8 cellular contexts compared by ENCODE assay signal in genomic region chr16:72008424-72009216, GRCh38. TPM values are rescaled to one million over a fixed set of nuclear protein-coding genes. Genes with fewer than 3 reads are reported as not detected.
DNase-seq lines count a peak whose midpoint lies in the region; ATAC-seq, FAIRE-seq and TF ChIP-seq lines count a peak whose summit lies in the region.

TSS of gene DHODH (plus strand) at chr16:72008744. CDS start at chr16:72008765, 21 bp downstream.

- H3K27ac ChIP-seq in WERI-Rb-1 (peak within 1 kb of the TSS; percentile 76), smooth muscle cell (ENCODE audit: low read depth) (no peak within 1 kb of the TSS)

- 1% methylated on average over 57 of the region's 57 CpGs for WGBS in smooth muscle cell (ENCODE audit: low lambda C conversion rate)

- H3K4me2 ChIP-seq in smooth muscle cell, result peak within 1 kb of the TSS; percentile 91

- H3K27me3 ChIP-seq in WERI-Rb-1 (ENCODE audit: insufficient read depth, low read depth, severe bottlenecking) (no peaks in the 10 kb centered on the region), bronchial epithelial cell (ENCODE audit: control insufficient read depth, insufficient read depth, low read length) (no peaks in the 10 kb centered on the region), smooth muscle cell (ENCODE audit: low read depth) (no peaks in the 10 kb centered on the region)

- H4K20me1 ChIP-seq in smooth muscle cell (ENCODE audit: low read depth), result no peaks in the 10 kb centered on the region

- in situ Hi-C loops in GM18951 (cut with MboI; ENCODE audit: low sequenced_read_pairs, unreplicated experiment), result no loop called here

- peaks cover 4% of the 10 kb centered on the region for H3K4me1 ChIP-seq in smooth muscle cell (ENCODE audit: low read depth)

- H3K36me3 ChIP-seq in WERI-Rb-1 (peaks cover 10% of the 10 kb centered on the region), bronchial epithelial cell (ENCODE audit: control insufficient read depth, insufficient read depth, low read length) (peaks cover 1% of the 10 kb centered on the region), smooth muscle cell (ENCODE audit: low read depth) (no peaks in the 10 kb centered on the region)

- peak within 1 kb of the TSS; percentile 88 for H2AFZ ChIP-seq in smooth muscle cell (ENCODE audit: low read depth)

- 0 out of 2 replicates have a peak, but pooled peaks have one; percentile 9 for TF ChIP-seq CTCF in WERI-Rb-1 (IDR thresholded peaks at IDR 0.05; ENCODE audit: low read depth, low read length)
- TF ChIP-seq CTCF in bronchial epithelial cell (IDR thresholded peaks at IDR 0.05; ENCODE audit: insufficient read depth, low read length, severe bottlenecking), result no peak
- no peak for TF ChIP-seq CTCF in smooth muscle cell (IDR thresholded peaks at IDR 0.05; ENCODE audit: borderline replicate concordance, insufficient read depth, poor library complexity, severe bottlenecking)

- H3F3A ChIP-seq in smooth muscle cell (ENCODE audit: low read depth), result no peaks in the 10 kb centered on the region

- ATAC-seq in HG03175 (IDR thresholded peaks at IDR 0.05; ENCODE audit: unreplicated experiment), result peak; percentile 99

- peak within 1 kb of the TSS; percentile 75 for H3K4me3 ChIP-seq in WERI-Rb-1 (ENCODE audit: low read depth, low read length)
- H3K4me3 ChIP-seq in bronchial epithelial cell (ENCODE audit: low read depth, low read length), result peak within 1 kb of the TSS; percentile 99
- H3K4me3 ChIP-seq in smooth muscle cell, result peak within 1 kb of the TSS; percentile 78

- H3K9me3 ChIP-seq in WERI-Rb-1 (ENCODE audit: severe bottlenecking) (no peaks in the 10 kb centered on the region), smooth muscle cell (replicated peaks; ENCODE audit: low read depth) (no peaks in the 10 kb centered on the region)

- peak; percentile 85 for TF ChIP-seq POLR2A in GM18951 (IDR thresholded peaks at IDR 0.05; ENCODE audit: extremely low read depth, insufficient read depth, insufficient read length)

- FAIRE-seq in bronchial epithelial cell (lab: Jason Lieb, UNC), result no peak

- H3K79me2 ChIP-seq in smooth muscle cell (ENCODE audit: low read depth), result no peaks in the 10 kb centered on the region

- peak; percentile 100 for DNase-seq in AG08396 (ENCODE audit: low spot score)
- DNase-seq in NCI-H2227 treated with DMSO at 0.1 percent for 48 hours (lab: John Stamatoyannopoulos, UW), result peak; percentile 93
- peak; percentile 98 for DNase-seq in WERI-Rb-1
- peak; percentile 91 for DNase-seq in bronchial epithelial cell (ENCODE audit: low read depth)
- peak; percentile 100 for DNase-seq in iPS-NIHi11 (ENCODE audit: low spot score)
- DNase-seq in smooth muscle cell (lab: John Stamatoyannopoulos, UW; ENCODE audit: unreplicated experiment), result peak; percentile 86

- H3K9ac ChIP-seq in smooth muscle cell (ENCODE audit: low read depth), result peak within 1 kb of the TSS; percentile 30

RNA-seq across cellular contexts. Expression of gene DHODH, which starts in this region (rescaled TPM):
- total RNA-seq in bronchial epithelial cell (5.0 and 11.1 TPM in 2 replicates), smooth muscle cell (5.0 and 5.1 TPM in 2 replicates)
- polyA plus RNA-seq in smooth muscle cell, result 5.7 and 6.2 TPM in 2 replicates
